In genomic region chr16:27190316-27190871, GRCh38 we compare ENCODE assay signal across 2 cellular contexts.
TF ChIP-seq lines count a peak whose summit lies in the region.

No MANE protein-coding gene starts in this region.

TF ChIP-seq in A549, 52 proteins besides CTCF, POLR2A, EP300 and RAD21:
- peak; percentile 47 for TF ChIP-seq MAFK (IDR thresholded peaks at IDR 0.05; ENCODE audit: partially characterized antibody)
- no peak for TF ChIP-seq CHD2 (IDR thresholded peaks at IDR 0.05; ENCODE audit: low read length, partially characterized antibody)

TF ChIP-seq in K562, 482 proteins besides CTCF, POLR2A, EP300 and RAD21:
- TF ChIP-seq ZBTB9 (CRISPR knock-in tag; IDR thresholded peaks at IDR 0.05) (no peak), ZNF316 (IDR thresholded peaks at IDR 0.05) (peak; percentile 34; the same call in 1 of the 2 replicates)
